ENCODE assay signal across 11 cellular contexts in genomic region chr1:186849271-186849671, GRCh38. TPM values are rescaled to one million over a fixed set of nuclear protein-coding genes. Genes with fewer than 3 reads are reported as not detected.
DNase-seq lines count a peak whose midpoint lies in the region; ATAC-seq and TF ChIP-seq lines count a peak whose summit lies in the region.
"Had no signal": no experiment of that assay in that cellular context is flagged by ENCODE, and none has a peak within 500 bp of the region (broad histone marks: within the 10 kb centered on the region; RNA-seq: fewer than 3 reads in every experiment).

No MANE protein-coding gene starts in this region.

- no peaks in the 10 kb centered on the region for H3K27me3 Mint-ChIP-seq in activated naive CD4-positive, alpha-beta T cell treated with anti-CD3 and anti-CD28 coated beads, Interleukin-2, amount 10 ng/mL, durations not matched to agents 7 days and 5 days

- DNase-seq in hepatocyte (ENCODE audit: low spot score) (no peak), GOT3 (lab: John Stamatoyannopoulos, UW) (no peak), NCI-H524 (lab: John Stamatoyannopoulos, UW) (no peak)
- DNase-seq in activated naive CD4-positive, alpha-beta T cell treated with anti-CD3 and anti-CD28 coated beads, Interleukin-2, amount 10 ng/mL, durations not matched to agents 7 days and 5 days, result no peak
- no peak for DNase-seq in activated effector memory CD4-positive, alpha-beta T cell treated with anti-CD3 and anti-CD28 coated beads, Interleukin-2, amount 50 U/mL, for 16 hours
- DNase-seq: islet precursor cell; stimulated activated CD4-positive, alpha-beta T cell treated with anti-CD3 and anti-CD28 coated beads, Interleukin-2, amount 100 ng/mL, for 24 hours had no signal

- no peaks in the 10 kb centered on the region for H3K79me2 ChIP-seq in hepatocyte

- H3K36me3 ChIP-seq in hepatocyte (replicated peaks; ENCODE audit: insufficient read depth, low read depth), result no peaks in the 10 kb centered on the region

- no peaks in the 10 kb centered on the region for H4K20me1 ChIP-seq in hepatocyte (ENCODE audit: insufficient read depth, poor library complexity, severe bottlenecking)

- H2AFZ ChIP-seq in hepatocyte, result no peak overlapping the region

- no peak overlapping the region for H3K4me3 ChIP-seq in hepatocyte

- TF ChIP-seq CTCF in hepatocyte (IDR thresholded peaks at IDR 0.05; ENCODE audit: poor library complexity), result no peak

- CTCF ChIA-PET in activated naive CD4-positive, alpha-beta T cell treated with anti-CD3 and anti-CD28 coated beads, Interleukin-2, amount 10 ng/mL, durations not matched to agents 7 days and 5 days (lab: Charles Lee), result no interaction called here

- H3K27me3 ChIP-seq in hepatocyte, result no peaks in the 10 kb centered on the region

- H3K4me1 Mint-ChIP-seq in activated naive CD4-positive, alpha-beta T cell treated with anti-CD3 and anti-CD28 coated beads, Interleukin-2, amount 10 ng/mL, durations not matched to agents 7 days and 5 days, result no peaks in the 10 kb centered on the region

- ATAC-seq in GM18502 (IDR thresholded peaks at IDR 0.05; ENCODE audit: poor library complexity, unreplicated experiment) (peak; percentile 95), GM21717 (IDR thresholded peaks at IDR 0.05; ENCODE audit: unreplicated experiment) (peak; percentile 97), HG03520 (IDR thresholded peaks at IDR 0.05; ENCODE audit: unreplicated experiment) (peak; percentile 96)

- 68% methylated on average over 5 of the region's 5 CpGs for WGBS in hepatocyte (ENCODE audit: low lambda C conversion rate, missing lambda C conversion rate)

- peak overlapping the region; percentile 35 for H3K4me2 ChIP-seq in hepatocyte

- H3K9me3 ChIP-seq in hepatocyte (ENCODE audit: low read depth), result no peaks in the 10 kb centered on the region

- H3K4me1 ChIP-seq in hepatocyte (ENCODE audit: insufficient read depth), result peaks cover 6% of the 10 kb centered on the region

- no peak overlapping the region for H3K27ac Mint-ChIP-seq in activated naive CD4-positive, alpha-beta T cell treated with anti-CD3 and anti-CD28 coated beads, Interleukin-2, amount 10 ng/mL, durations not matched to agents 7 days and 5 days

- peak overlapping the region; percentile 47 for H3K27ac ChIP-seq in hepatocyte

- no peaks in the 10 kb centered on the region for H3K9me3 Mint-ChIP-seq in activated naive CD4-positive, alpha-beta T cell treated with anti-CD3 and anti-CD28 coated beads, Interleukin-2, amount 10 ng/mL, durations not matched to agents 7 days and 5 days

- H3K4me3 Mint-ChIP-seq in activated naive CD4-positive, alpha-beta T cell treated with anti-CD3 and anti-CD28 coated beads, Interleukin-2, amount 10 ng/mL, durations not matched to agents 7 days and 5 days, result no peak overlapping the region

- H3K36me3 Mint-ChIP-seq in activated naive CD4-positive, alpha-beta T cell treated with anti-CD3 and anti-CD28 coated beads, Interleukin-2, amount 10 ng/mL, durations not matched to agents 7 days and 5 days, result no peaks in the 10 kb centered on the region

- H3K9me2 ChIP-seq in hepatocyte (replicated peaks; ENCODE audit: insufficient read depth), result no peaks in the 10 kb centered on the region

RNA-seq across cellular contexts. Expression of gene PLA2G4A, which starts 20.5 kb away (rescaled TPM):
- total RNA-seq in hepatocyte, result 19.3 and 24.9 TPM in 2 replicates
- 20.8 and 21.3 TPM in 2 replicates for polyA plus RNA-seq in hepatocyte
- total RNA-seq: LHCN-M2 had no signal
